ENCODE assay signal across 22 cellular contexts in genomic region chr4:185369729-185370128, GRCh38. TPM values are rescaled to one million over a fixed set of nuclear protein-coding genes. Genes with fewer than 3 reads are reported as not detected.
DNase-seq lines count a peak whose midpoint lies in the region; ATAC-seq and TF ChIP-seq lines count a peak whose summit lies in the region.
"Had no signal": no experiment of that assay in that cellular context is flagged by ENCODE, and none has a peak within 500 bp of the region (broad histone marks: within the 10 kb centered on the region; RNA-seq: fewer than 3 reads in every experiment).

No MANE protein-coding gene starts in this region.

- DNase-seq in IMR-90: peak; percentile 56
- no peak for DNase-seq in chondrocyte (ENCODE audit: low spot score)
- DNase-seq in left lobe of liver (ENCODE audit: low spot score): no peak
- no peak for DNase-seq in left ventricle myocardium inferior
- DNase-seq in NK-92 (lab: John Stamatoyannopoulos, UW; ENCODE audit: unreplicated experiment): no peak
- DNase-seq in left lung: no peak
- DNase-seq: Caco-2; CD4-positive, alpha-beta memory T cell; DMS153; GDM1; NCI-H1105 treated with DMSO at 0.1 percent for 48 hours; NCI-H1694; NCI-H2081 treated with DMSO at 0.1 percent for 48 hours; NCI-H2171 treated with DMSO at 0.1 percent for 48 hours; NCI-H446; NCI-H526; PC-3; Right ventricle myocardium superior had no signal

- no peak overlapping the region for H3K56ac ChIP-seq in IMR-90 (ENCODE audit: extremely low read depth, insufficient read depth, low read length)

- POLR2A ChIA-PET in IMR-90 (lab: Charles Lee; ENCODE audit: unreplicated experiment): no interaction called here

- H3K4me3 Mint-ChIP-seq in chondrocyte (ENCODE audit: unreplicated experiment): no peak overlapping the region
- H3K4me3 Mint-ChIP-seq: CD4-positive, alpha-beta memory T cell; IgD-negative memory B cell had no signal

- TF ChIP-seq RAD21 in IMR-90 (IDR thresholded peaks at IDR 0.05; ENCODE audit: low read length): no peak

- H3K9me1 ChIP-seq in IMR-90 (ENCODE audit: insufficient read depth, low read length): peaks cover 5% of the 10 kb centered on the region; the same call in 1 of the 2 replicates

- no peaks in the 10 kb centered on the region for H4K20me1 ChIP-seq in IMR-90 (ENCODE audit: insufficient read depth, low read length)
- H4K20me1 ChIP-seq: BLaER1 treated with 17β-estradiol and CSF1 and Interleukin-3, amounts not matched to agents 10 nM and 100 nM had no signal

- H3K9me3 Mint-ChIP-seq in chondrocyte (ENCODE audit: low read depth): no peaks in the 10 kb centered on the region
- H3K9me3 Mint-ChIP-seq: CD4-positive, alpha-beta memory T cell; IgD-negative memory B cell had no signal

- peak overlapping the region; percentile 1 for H3K27ac Mint-ChIP-seq in chondrocyte (ENCODE audit: unreplicated experiment)
- H3K27ac Mint-ChIP-seq: CD4-positive, alpha-beta memory T cell; IgD-negative memory B cell had no signal

- CTCF ChIA-PET in IMR-90 (lab: Yijun Ruan, JAX): no interaction called here

- H2BK120ac ChIP-seq in IMR-90 (ENCODE audit: low read depth, low read length): no peak overlapping the region

- H4K8ac ChIP-seq in IMR-90 (ENCODE audit: low read depth in 2 of 2, low read length in 2 of 2): no peak overlapping the region

- H3K79me1 ChIP-seq in IMR-90 (ENCODE audit: low read depth in 1 of 2, low read length in 2 of 2): no peaks in the 10 kb centered on the region; a peak in 1 of 4 replicates

- TF ChIP-seq CTCF in IMR-90 (conservative IDR thresholded peaks at IDR 0.05; ENCODE audit: low read depth, low read length) (no peak), chondrocyte (IDR thresholded peaks at IDR 0.05) (no peak), left ventricle myocardium inferior (IDR thresholded peaks at IDR 0.05; ENCODE audit: borderline replicate concordance) (no peak), left lung (IDR thresholded peaks at IDR 0.05) (no peak)

- H3K23ac ChIP-seq in IMR-90 (ENCODE audit: low read depth, low read length): no peak overlapping the region

- H3K4me3 ChIP-seq in IMR-90 (ENCODE audit: insufficient read depth, low read depth, low read length) (no peak overlapping the region), left ventricle myocardium inferior (no peak overlapping the region), left lung (no peak overlapping the region)
- H3K4me3 ChIP-seq: BLaER1 treated with 17β-estradiol and CSF1 and Interleukin-3, amounts not matched to agents 10 nM and 100 nM; HAP-1 had no signal

- dilution Hi-C loops in IMR-90 (cut with HindIII; ENCODE audit: low sequenced_read_pairs, unreplicated experiment): no loop called here

- H3K4ac ChIP-seq in IMR-90 (ENCODE audit: low read depth, low read length): no peak overlapping the region

- ATAC-seq in IMR-90 (ENCODE audit: low read depth): peak; percentile 49; the same call in 1 of the 2 replicates
- peak; percentile 51 for ATAC-seq in left lobe of liver
- no peak for ATAC-seq in GM21619 (IDR thresholded peaks at IDR 0.05; ENCODE audit: unreplicated experiment)
- ATAC-seq in left lung: no peak
- ATAC-seq: PC-3 had no signal

- intact Hi-C loops in IMR-90 (cut with micrococcal nuclease): loop anchor here (10.0 kb wide), 1 partner anchor 155 kb away; no protein-coding TSS in a partner anchor
- intact Hi-C loops in left ventricle myocardium inferior (cut with micrococcal nuclease): no loop called here
- intact Hi-C loops in left lung (cut with DNase I): no loop called here

- no peak overlapping the region for H4K5ac ChIP-seq in IMR-90 (ENCODE audit: low read depth, low read length)

- no peak for TF ChIP-seq POLR2A in IMR-90 (IDR thresholded peaks at IDR 0.05; ENCODE audit: low read depth, low read length)

- H2AFZ ChIP-seq in IMR-90 (replicated peaks; ENCODE audit: low read length, poor library complexity): no peak overlapping the region

- no peak overlapping the region for H2BK15ac ChIP-seq in IMR-90 (ENCODE audit: low read depth, low read length)

- H4K91ac ChIP-seq in IMR-90 (ENCODE audit: insufficient read depth, low read depth, low read length): no peak overlapping the region

- peaks cover 4% of the 10 kb centered on the region; the same call in 1 of the 2 replicates for H3K36me3 ChIP-seq in IMR-90 (ENCODE audit: control insufficient read depth, insufficient read depth, low read length)
- peaks cover 28% of the 10 kb centered on the region for H3K36me3 ChIP-seq in left ventricle myocardium inferior
- peaks cover 0 to 33% of the 10 kb centered on the region in 2 donors for H3K36me3 ChIP-seq in left lung
- H3K36me3 ChIP-seq: HAP-1 had no signal

- no peaks in the 10 kb centered on the region for H3K27me3 Mint-ChIP-seq in chondrocyte (ENCODE audit: low read depth)
- H3K27me3 Mint-ChIP-seq: CD4-positive, alpha-beta memory T cell; IgD-negative memory B cell had no signal

- WGBS in IMR-90 (ENCODE audit: extremely low coverage in 2 of 2, insufficient read length in 1 of 2), 2 experiments: no CpG with 5 or more reads among the region's 3 CpGs

- peaks cover 12% of the 10 kb centered on the region for H3K4me1 Mint-ChIP-seq in chondrocyte (ENCODE audit: low read depth)
- H3K4me1 Mint-ChIP-seq: CD4-positive, alpha-beta memory T cell had no signal

- no peak overlapping the region for H3K4me2 ChIP-seq in IMR-90 (ENCODE audit: low read depth, low read length)
- H3K4me2 ChIP-seq: BLaER1 treated with 17β-estradiol and CSF1 and Interleukin-3, amounts not matched to agents 10 nM and 100 nM had no signal

- H3K4me1 ChIP-seq in IMR-90 (ENCODE audit: control insufficient read depth, insufficient read depth, low read length): no peaks in the 10 kb centered on the region
- H3K4me1 ChIP-seq in left ventricle myocardium inferior: no peaks in the 10 kb centered on the region
- H3K4me1 ChIP-seq in left lung: no peaks in the 10 kb centered on the region
- H3K4me1 ChIP-seq: Caco-2 had no signal

- in situ Hi-C loops in IMR-90 (cut with MboI; ENCODE audit: low sequenced_read_pairs): no loop called here

- H3K9me3 ChIP-seq in IMR-90 (ENCODE audit: control insufficient read depth, insufficient read depth, low read length) (no peaks in the 10 kb centered on the region), left ventricle myocardium inferior (replicated peaks) (no peaks in the 10 kb centered on the region), left lung (no peaks in the 10 kb centered on the region)
- H3K9me3 ChIP-seq: BLaER1 treated with 17β-estradiol and CSF1 and Interleukin-3, amounts not matched to agents 10 nM and 100 nM; Caco-2; HAP-1 had no signal

- H3K27ac ChIP-seq in IMR-90 (ENCODE audit: insufficient read depth, low read length): no peak overlapping the region
- H3K27ac ChIP-seq in left ventricle myocardium inferior (replicated peaks): no peak overlapping the region
- no peak overlapping the region for H3K27ac ChIP-seq in left lung
- H3K27ac ChIP-seq: BLaER1 treated with 17β-estradiol and CSF1 and Interleukin-3, amounts not matched to agents 10 nM and 100 nM had no signal

- no peak overlapping the region for H2BK20ac ChIP-seq in IMR-90 (ENCODE audit: low read depth, low read length)

- no peak overlapping the region for H3K18ac ChIP-seq in IMR-90 (ENCODE audit: low read depth, low read length)

- H2AK9ac ChIP-seq in IMR-90 (replicated peaks; ENCODE audit: low read depth, low read length, poor library complexity): no peak overlapping the region

- H3K27me3 ChIP-seq in IMR-90 (ENCODE audit: control insufficient read depth, insufficient read depth, low read length): no peaks in the 10 kb centered on the region
- no peaks in the 10 kb centered on the region for H3K27me3 ChIP-seq in left ventricle myocardium inferior (ENCODE audit: low read depth)
- no peaks in the 10 kb centered on the region for H3K27me3 ChIP-seq in left lung
- H3K27me3 ChIP-seq: BLaER1 treated with 17β-estradiol and CSF1 and Interleukin-3, amounts not matched to agents 10 nM and 100 nM had no signal

- no peak overlapping the region for H2AK5ac ChIP-seq in IMR-90 (ENCODE audit: low read depth, low read length)

- H3K14ac ChIP-seq in IMR-90 (replicated peaks; ENCODE audit: low read depth, low read length): no peak overlapping the region

- H3K9ac ChIP-seq in IMR-90 (ENCODE audit: low read depth, low read length): no peak overlapping the region
- H3K9ac ChIP-seq: BLaER1 treated with 17β-estradiol and CSF1 and Interleukin-3, amounts not matched to agents 10 nM and 100 nM had no signal

- no peak overlapping the region for H2BK5ac ChIP-seq in IMR-90 (ENCODE audit: low read depth, low read length, poor library complexity, severe bottlenecking)

- no TSS peak for BruUV-seq in IMR-90 (replicated peaks; lab: Mats Ljungman, UMichigan)

- H3K36me3 Mint-ChIP-seq in chondrocyte (ENCODE audit: low read depth): peaks cover 24% of the 10 kb centered on the region

TF ChIP-seq in IMR-90, 13 proteins besides CTCF, POLR2A, EP300 and RAD21:
- TF ChIP-seq CEBPB (IDR thresholded peaks at IDR 0.05; ENCODE audit: low read depth, low read length) (0 out of 2 replicates have a peak, but pooled peaks have one; percentile 8), RCOR1 (IDR thresholded peaks at IDR 0.05; ENCODE audit: insufficient replicate concordance, low read length) (no peak)
TF ChIP-seq in IMR-90: peak in this region for 1.

RNA-seq across cellular contexts. Expression of gene LRP2BP, which starts 26.0 kb away (rescaled TPM):
- 0.18 and 0.56 TPM in 2 replicates for total RNA-seq in IMR-90 (2012; rRNA removed)
- polyA plus RNA-seq in IMR-90 (2012; rRNA removed): 0.06 and 0.10 TPM in 2 replicates
- 0.01 TPM in 1 of 2 replicates, not detected in the other for polyA plus RNA-seq in IMR-90 (2012; cell fraction: cytosol; rRNA removed)
- polyA plus RNA-seq in IMR-90 (2012; cell fraction: nucleus; rRNA removed; ENCODE audit: low replicate concordance): 0.05 and 0.68 TPM in 2 replicates
- 0.46 to 0.52 TPM (median 0.49 TPM) in 3 replicates for total RNA-seq in chondrocyte
- total RNA-seq in left lobe of liver: 0.23 TPM
- 2.8 TPM for total RNA-seq in left ventricle myocardium inferior
- total RNA-seq in left lung: under 1 TPM; 0.47 to 0.79 TPM

RNA-seq across cellular contexts. Expression of gene ANKRD37, which starts 26.9 kb away (rescaled TPM):
- total RNA-seq in IMR-90 (2012; rRNA removed) (4.4 and 8.2 TPM in 2 replicates), chondrocyte (8.6 to 18.3 TPM (median 16.7 TPM) in 3 replicates), left lobe of liver (5.7 TPM), left ventricle myocardium inferior (18.0 TPM), left lung (1 to 10 TPM; 5.2 to 8.2 TPM)
- 7.1 and 8.4 TPM in 2 replicates for polyA plus RNA-seq in IMR-90 (2012; rRNA removed)
- polyA plus RNA-seq in IMR-90 (2012; cell fraction: cytosol; rRNA removed): 11.8 and 12.9 TPM in 2 replicates
- 11.8 and 12.2 TPM in 2 replicates for polyA plus RNA-seq in IMR-90 (2012; cell fraction: nucleus; rRNA removed; ENCODE audit: low replicate concordance)

RNA-seq across cellular contexts. Expression of gene UFSP2, which starts 56.0 kb away (rescaled TPM):
- total RNA-seq in IMR-90 (2012; rRNA removed) (43.7 and 43.9 TPM in 2 replicates), chondrocyte (25.2 to 35.0 TPM (median 33.0 TPM) in 3 replicates), left lobe of liver (16.9 TPM), left ventricle myocardium inferior (51.2 TPM), left lung (10 to 100 TPM; 20.1 to 28.4 TPM)
- polyA plus RNA-seq in IMR-90 (2012; rRNA removed): 19.4 and 21.8 TPM in 2 replicates
- 5.3 and 6.6 TPM in 2 replicates for polyA plus RNA-seq in IMR-90 (2012; cell fraction: cytosol; rRNA removed)
- polyA plus RNA-seq in IMR-90 (2012; cell fraction: nucleus; rRNA removed; ENCODE audit: low replicate concordance): 1.7 and 13.0 TPM in 2 replicates

Comparison
In these comparisons a context has a peak if more than half of its experiments do, and no peak if none do; other contexts are left out.
1. ATAC-seq: peak in IMR-90 (single experiment) and left lobe of liver (single experiment); none in GM21619 (single experiment) and left lung (single experiment).